18 cellular contexts compared by ENCODE assay signal in the genomic region with DNA sequence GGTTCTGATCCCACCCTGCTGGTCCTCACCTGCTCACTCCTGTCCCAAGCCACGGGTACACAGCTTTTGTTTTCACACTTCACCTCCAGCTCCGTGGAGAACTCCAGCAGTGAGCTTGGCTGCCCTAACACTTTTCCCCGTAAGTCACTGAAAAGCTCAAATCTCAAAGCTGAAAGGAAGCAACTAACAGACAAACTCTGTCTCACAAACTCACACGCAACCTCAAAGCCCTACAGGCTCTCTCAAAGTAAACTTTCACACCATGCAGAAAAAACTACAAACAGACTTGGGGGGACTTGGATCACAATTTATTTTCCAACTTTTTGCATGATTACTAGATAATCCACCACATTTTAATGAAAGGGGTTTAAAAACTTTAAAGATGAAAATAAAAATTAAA.
DNase-seq lines count a peak whose midpoint lies in the region; TF ChIP-seq lines count a peak whose summit lies in the region.
"Had no signal": no experiment of that assay in that cellular context is flagged by ENCODE, and none has a peak within 500 bp of the region (broad histone marks: within the 10 kb centered on the region; RNA-seq: fewer than 3 reads in every experiment).

No MANE protein-coding gene starts in this region.

- H3K36me3 ChIP-seq in breast epithelium (no peaks in the 10 kb centered on the region), mammary epithelial cell (ENCODE audit: insufficient read depth, low read length) (no peaks in the 10 kb centered on the region), mesendoderm (ENCODE audit: control insufficient read depth, insufficient read depth, low read length) (no peaks in the 10 kb centered on the region), H7 (replicated peaks; ENCODE audit: control insufficient read depth, insufficient read depth, low read length) (no peaks in the 10 kb centered on the region), vagina (no peaks in the 10 kb centered on the region), BE2C (no peaks in the 10 kb centered on the region)
- H3K36me3 ChIP-seq: brain microvascular endothelial cell, tibial artery had no signal

- 69% methylated on average over 4 of the region's 4 CpGs for WGBS in mammary epithelial cell (ENCODE audit: low coverage, missing lambda C conversion rate)
- WGBS in mesendoderm (ENCODE audit: extremely low coverage, insufficient coverage, low lambda C conversion rate), result no CpG with 5 or more reads among the region's 4 CpGs

- no peaks in the 10 kb centered on the region for H3K36me3 Mint-ChIP-seq in MCF 10A (ENCODE audit: insufficient read depth, unreplicated experiment)
- no peaks in the 10 kb centered on the region for H3K36me3 Mint-ChIP-seq in CD14-positive monocyte

- H3K18ac ChIP-seq in mesendoderm (ENCODE audit: low read length), result no peak overlapping the region

- H3K9me3 ChIP-seq in breast epithelium (no peaks in the 10 kb centered on the region), mammary epithelial cell (replicated peaks; ENCODE audit: insufficient read depth, low read length) (no peaks in the 10 kb centered on the region), vagina (no peaks in the 10 kb centered on the region), BE2C (no peaks in the 10 kb centered on the region)
- H3K9me3 ChIP-seq: tibial artery had no signal

- no peaks in the 10 kb centered on the region for H4K20me1 ChIP-seq in mammary epithelial cell (ENCODE audit: insufficient read depth, low read length)

- H2AFZ ChIP-seq in mammary epithelial cell (ENCODE audit: low read depth, low read length), result peak overlapping the region; percentile 52

- H3K4me2 ChIP-seq in mammary epithelial cell (ENCODE audit: insufficient read depth, low read depth, low read length), result no peak overlapping the region
- H3K4me2 ChIP-seq in mesendoderm (ENCODE audit: low read length), result no peak overlapping the region

- dilution Hi-C loops in mammary epithelial cell (cut with HindIII; ENCODE audit: low sequenced_read_pairs), result no loop called here

- no peak overlapping the region for H3K56ac ChIP-seq in mesendoderm (ENCODE audit: low read length)

- H3K4me1 Mint-ChIP-seq in MCF 10A (ENCODE audit: insufficient read depth, unreplicated experiment), result no peaks in the 10 kb centered on the region
- peaks cover 5% of the 10 kb centered on the region for H3K4me1 Mint-ChIP-seq in CD14-positive monocyte

- no peak overlapping the region for H2BK5ac ChIP-seq in mesendoderm (ENCODE audit: low read length)

- no peaks in the 10 kb centered on the region for H3K79me2 ChIP-seq in mammary epithelial cell (ENCODE audit: insufficient read depth, low read length)
- H3K79me2 ChIP-seq in mesendoderm (ENCODE audit: control insufficient read depth, insufficient read depth, low read length), result no peaks in the 10 kb centered on the region

- H4K5ac ChIP-seq in mesendoderm (ENCODE audit: low read length), result no peak overlapping the region

- no peak overlapping the region for H3K23ac ChIP-seq in mesendoderm (ENCODE audit: low read length)

- TF ChIP-seq POLR2A in breast epithelium (IDR thresholded peaks at IDR 0.05) (no peak), vagina (IDR thresholded peaks at IDR 0.05) (no peak)

- CTCF ChIA-PET in MCF 10A (lab: Yijun Ruan, JAX), result no interaction called here
- CTCF ChIA-PET in mammary epithelial cell (lab: Charles Lee; ENCODE audit: low non-redundant PET), result no interaction called here

- H3K27me3 Mint-ChIP-seq in MCF 10A (ENCODE audit: insufficient read depth, unreplicated experiment) (no peaks in the 10 kb centered on the region), CD14-positive monocyte (ENCODE audit: low read depth in 3 of 3) (no peaks in the 10 kb centered on the region)
- H3K27me3 Mint-ChIP-seq: activated naive CD4-positive, alpha-beta T cell treated with anti-CD3 and anti-CD28 coated beads, Interleukin-2, amount 50 U/mL, for 24 hours; activated T-cell treated with anti-CD3 and anti-CD28 coated beads, Interleukin-2, amount 50 U/mL, for 24 hours; progenitor cell of endocrine pancreas had no signal

- no peak overlapping the region for H3K9ac ChIP-seq in mammary epithelial cell (ENCODE audit: insufficient read depth, low read length)
- H3K9ac ChIP-seq in mesendoderm (ENCODE audit: low read length), result no peak overlapping the region

- H2BK15ac ChIP-seq in mesendoderm (replicated peaks; ENCODE audit: low read depth), result no peak overlapping the region

- BruUV-seq in MCF 10A (replicated peaks; lab: Mats Ljungman, UMichigan) (no TSS peak), mammary epithelial cell (replicated peaks; lab: Mats Ljungman, UMichigan) (no TSS peak)

- H3K4me3 Mint-ChIP-seq in MCF 10A (ENCODE audit: unreplicated experiment), result no peak overlapping the region
- no peak overlapping the region for H3K4me3 Mint-ChIP-seq in CD14-positive monocyte
- H3K4me3 Mint-ChIP-seq: activated naive CD4-positive, alpha-beta T cell treated with anti-CD3 and anti-CD28 coated beads, Interleukin-2, amount 50 U/mL, for 24 hours; activated T-cell treated with anti-CD3 and anti-CD28 coated beads, Interleukin-2, amount 50 U/mL, for 24 hours; CD4-positive, CD25-positive, alpha-beta regulatory T cell had no signal

- H3K4me3 ChIP-seq in breast epithelium, result peak overlapping the region in 1 of 3 donors; percentile 41
- H3K4me3 ChIP-seq in mammary epithelial cell (replicated peaks in 1 of 3; ENCODE audit: insufficient read depth in 1 of 3, low read depth in 2 of 3, low read length in 3 of 3), result no peak overlapping the region
- H3K4me3 ChIP-seq in mesendoderm (ENCODE audit: low read length), result no peak overlapping the region
- no peak overlapping the region for H3K4me3 ChIP-seq in H7 (ENCODE audit: insufficient read depth, low read depth, low read length)
- no peak overlapping the region for H3K4me3 ChIP-seq in vagina
- no peak overlapping the region for H3K4me3 ChIP-seq in BE2C (ENCODE audit: low read depth, low read length)
- H3K4me3 ChIP-seq: tibial artery had no signal

- H3K4me1 ChIP-seq in breast epithelium (no peaks in the 10 kb centered on the region), mammary epithelial cell (ENCODE audit: insufficient read depth, low read length) (peaks cover 15% of the 10 kb centered on the region), mesendoderm (ENCODE audit: control insufficient read depth, low read depth, low read length) (no peaks in the 10 kb centered on the region), vagina (no peaks in the 10 kb centered on the region), BE2C (peaks cover 3% of the 10 kb centered on the region)

- H3K79me1 ChIP-seq in mesendoderm (ENCODE audit: low read length), result no peaks in the 10 kb centered on the region

- DNase-seq in breast epithelium (ENCODE audit: low spot score in 2 of 2) (no peak), MCF 10A (ENCODE audit: unreplicated experiment) (no peak), mammary epithelial cell (no peak), mesendoderm (peak; percentile 2), H7 (no peak), CD14-positive monocyte (ENCODE audit: low spot score) (no peak), vagina (ENCODE audit: extremely low spot score in 2 of 2) (no peak), BE2C (no peak)
- DNase-seq: activated CD4-positive, alpha-beta T cell treated with anti-CD3 and anti-CD28 coated beads, Interleukin-2, amount 50 U/mL, for 48 hours; activated T-cell treated with anti-CD3 and anti-CD28 coated beads, Interleukin-2, amount 50 U/mL, for 24 hours; glutamatergic neuron; MM.1S; NCI-H1694 treated with DMSO at 0.1 percent for 48 hours; tibial artery had no signal

- no peak overlapping the region for H2AK5ac ChIP-seq in mesendoderm (ENCODE audit: low read length)

- no peak overlapping the region for H2BK120ac ChIP-seq in mesendoderm (ENCODE audit: low read depth, low read length)

- in situ Hi-C loops in mammary epithelial cell (cut with MboI; ENCODE audit: low sequenced_read_pairs in 2 of 2), result no loop called here

- H3K4ac ChIP-seq in mesendoderm (ENCODE audit: low read depth, low read length), result no peak overlapping the region

- POLR2A ChIA-PET in MCF 10A (lab: Yijun Ruan, JAX), result interaction anchor here (0.8 kb wide), 1 partner anchor 29 kb away, joined by 5 read pairs; no protein-coding TSS in a partner anchor

- H3K9me3 Mint-ChIP-seq in MCF 10A (ENCODE audit: unreplicated experiment) (no peaks in the 10 kb centered on the region), CD14-positive monocyte (peaks cover 0 to 4% (median 0%) of the 10 kb centered on the region in 7 donors)
- H3K9me3 Mint-ChIP-seq: activated naive CD4-positive, alpha-beta T cell treated with anti-CD3 and anti-CD28 coated beads, Interleukin-2, amount 50 U/mL, for 24 hours; activated T-cell treated with anti-CD3 and anti-CD28 coated beads, Interleukin-2, amount 50 U/mL, for 24 hours; CD4-positive, CD25-positive, alpha-beta regulatory T cell had no signal

- H4K8ac ChIP-seq in mesendoderm (ENCODE audit: low read depth, low read length), result no peak overlapping the region

- intact Hi-C loops in breast epithelium (cut with DNase I; ENCODE audit: low total_unique reads) (no loop called here), MCF 10A (cut with micrococcal nuclease) (no loop called here), mammary epithelial cell (cut with micrococcal nuclease) (no loop called here), CD14-positive monocyte (cut with micrococcal nuclease) (no loop called here), vagina (cut with DNase I) (no loop called here)

- TF ChIP-seq CTCF in breast epithelium (IDR thresholded peaks at IDR 0.05), result no peak
- no peak for TF ChIP-seq CTCF in MCF 10A (IDR thresholded peaks at IDR 0.05; ENCODE audit: unreplicated experiment)
- no peak for TF ChIP-seq CTCF in mammary epithelial cell (conservative IDR thresholded peaks at IDR 0.05 in 1 of 2, IDR thresholded peaks at IDR 0.05 in 1 of 2; ENCODE audit: extremely low read depth in 1 of 2, insufficient read depth in 1 of 2, low read depth in 1 of 2, low read length in 2 of 2)
- no peak for TF ChIP-seq CTCF in CD14-positive monocyte (IDR thresholded peaks at IDR 0.05)
- no peak for TF ChIP-seq CTCF in vagina (IDR thresholded peaks at IDR 0.05)
- TF ChIP-seq CTCF in BE2C (IDR thresholded peaks at IDR 0.05; ENCODE audit: low read depth, low read length), result no peak

- H3K27me3 ChIP-seq in breast epithelium (no peaks in the 10 kb centered on the region), mammary epithelial cell (ENCODE audit: insufficient read depth, low read length) (no peaks in the 10 kb centered on the region), mesendoderm (ENCODE audit: insufficient read depth, low read length, poor library complexity) (no peaks in the 10 kb centered on the region), H7 (ENCODE audit: control insufficient read depth, insufficient read depth, low read length) (no peaks in the 10 kb centered on the region), vagina (no peaks in the 10 kb centered on the region), BE2C (no peaks in the 10 kb centered on the region)
- H3K27me3 ChIP-seq: brain microvascular endothelial cell, tibial artery had no signal

- H3K27ac ChIP-seq in breast epithelium (peak overlapping the region; percentile 19 to 79), mammary epithelial cell (ENCODE audit: insufficient read depth, low read depth, low read length) (no peak overlapping the region), mesendoderm (ENCODE audit: low read depth, low read length) (no peak overlapping the region), vagina (no peak overlapping the region)

- H3K27ac Mint-ChIP-seq in MCF 10A (ENCODE audit: low read depth, unreplicated experiment) (no peak overlapping the region), CD14-positive monocyte (no peak overlapping the region)
- H3K27ac Mint-ChIP-seq: activated naive CD4-positive, alpha-beta T cell treated with anti-CD3 and anti-CD28 coated beads, Interleukin-2, amount 50 U/mL, for 24 hours; activated T-cell treated with anti-CD3 and anti-CD28 coated beads, Interleukin-2, amount 50 U/mL, for 24 hours; CD4-positive, CD25-positive, alpha-beta regulatory T cell had no signal

Comparison
In these comparisons a context has a peak if more than half of its experiments do, and no peak if none do; other contexts are left out.
1. H3K27ac ChIP-seq: peak in breast epithelium (2 of 2); none in mammary epithelial cell (single experiment), mesendoderm (single experiment) and vagina (single experiment).